9 cellular contexts compared by ENCODE assay signal in genomic region chr15:38130739-38131498, GRCh38.
DNase-seq lines count a peak whose midpoint lies in the region; ATAC-seq and TF ChIP-seq lines count a peak whose summit lies in the region.
"Had no signal": no experiment of that assay in that cellular context is flagged by ENCODE, and none has a peak within 500 bp of the region (broad histone marks: within the 10 kb centered on the region; RNA-seq: fewer than 3 reads in every experiment).

No MANE protein-coding gene starts in this region.

- H3K36me3 ChIP-seq in vagina: no peaks in the 10 kb centered on the region

- H3K4me3 Mint-ChIP-seq in mesothelial cell of epicardium: peak overlapping the region; percentile 30
- H3K4me3 Mint-ChIP-seq: activated naive CD8-positive, alpha-beta T cell had no signal

- H3K4me3 ChIP-seq in AG09309 (ENCODE audit: control insufficient read depth, low read depth, low read length) (no peak overlapping the region), coronary artery (peak overlapping the region; percentile 63), vagina (no peak overlapping the region)

- no peaks in the 10 kb centered on the region for H3K36me3 Mint-ChIP-seq in mesothelial cell of epicardium
- H3K36me3 Mint-ChIP-seq: activated naive CD8-positive, alpha-beta T cell had no signal

- TF ChIP-seq POLR2A in vagina (IDR thresholded peaks at IDR 0.05): no peak

- H3K27ac ChIP-seq in coronary artery: peak overlapping the region in 1 of 2 donors; percentile 76
- peak overlapping the region; percentile 72 for H3K27ac ChIP-seq in vagina

- H3K9me3 ChIP-seq in vagina: no peaks in the 10 kb centered on the region

- no peaks in the 10 kb centered on the region for H3K27me3 Mint-ChIP-seq in mesothelial cell of epicardium (ENCODE audit: low read depth)

- H3K4me1 Mint-ChIP-seq in mesothelial cell of epicardium: peaks cover 39% of the 10 kb centered on the region

- DNase-seq in AG09309 (ENCODE audit: low read depth) (peak; percentile 98), NCI-H82 treated with DMSO at 0.1 percent for 48 hours (lab: John Stamatoyannopoulos, UW; ENCODE audit: unreplicated experiment) (peak; percentile 6), coronary artery (ENCODE audit: low spot score) (peak; percentile 84), mesothelial cell of epicardium (ENCODE audit: low spot score in 2 of 2, unreplicated experiment in 2 of 2) (peak; percentile 27 to 58), vagina (ENCODE audit: extremely low spot score in 2 of 2) (peak in 1 of 2 donors; percentile 97), NCI-H2196 treated with DMSO at 0.1 percent for 48 hours (lab: John Stamatoyannopoulos, UW; ENCODE audit: unreplicated experiment) (no peak)
- no peak for DNase-seq in activated CD4-positive, alpha-beta T cell treated with anti-CD3 and anti-CD28 coated beads for 4 hours

- ATAC-seq in GM21737 (IDR thresholded peaks at IDR 0.05; ENCODE audit: unreplicated experiment): peak; percentile 51

- no peak for TF ChIP-seq CTCF in AG09309 (IDR thresholded peaks at IDR 0.05; ENCODE audit: control insufficient read depth, insufficient read depth, low read depth, low read length, missing control alignments)
- no peak for TF ChIP-seq CTCF in coronary artery (IDR thresholded peaks at IDR 0.05)
- no peak for TF ChIP-seq CTCF in mesothelial cell of epicardium (IDR thresholded peaks at IDR 0.05; ENCODE audit: unreplicated experiment)
- no peak for TF ChIP-seq CTCF in vagina (IDR thresholded peaks at IDR 0.05)

- peaks cover 30% of the 10 kb centered on the region for H3K4me1 ChIP-seq in vagina

- peak overlapping the region; percentile 65 for H3K27ac Mint-ChIP-seq in mesothelial cell of epicardium
- H3K27ac Mint-ChIP-seq: activated naive CD8-positive, alpha-beta T cell had no signal

- intact Hi-C loops in vagina (cut with DNase I): loop anchor here (2.0 kb wide), 1 partner anchor 122 kb away; the partner anchor contains the start of gene SPRED1

- no peaks in the 10 kb centered on the region for H3K27me3 ChIP-seq in vagina

- H3K9me3 Mint-ChIP-seq in mesothelial cell of epicardium: peaks cover 10% of the 10 kb centered on the region

Comparison
In these comparisons a context has a peak if more than half of its experiments do, and no peak if none do; other contexts are left out.
1. DNase-seq: peak in AG09309 (single experiment), NCI-H82 treated with DMSO at 0.1 percent for 48 hours (single experiment), coronary artery (single experiment) and mesothelial cell of epicardium (2 of 2); none in activated CD4-positive, alpha-beta T cell treated with anti-CD3 and anti-CD28 coated beads for 4 hours (0 of 2) and NCI-H2196 treated with DMSO at 0.1 percent for 48 hours (single experiment).